Comparison of ENCODE assay signal across 1 cellular context in the genomic region with DNA sequence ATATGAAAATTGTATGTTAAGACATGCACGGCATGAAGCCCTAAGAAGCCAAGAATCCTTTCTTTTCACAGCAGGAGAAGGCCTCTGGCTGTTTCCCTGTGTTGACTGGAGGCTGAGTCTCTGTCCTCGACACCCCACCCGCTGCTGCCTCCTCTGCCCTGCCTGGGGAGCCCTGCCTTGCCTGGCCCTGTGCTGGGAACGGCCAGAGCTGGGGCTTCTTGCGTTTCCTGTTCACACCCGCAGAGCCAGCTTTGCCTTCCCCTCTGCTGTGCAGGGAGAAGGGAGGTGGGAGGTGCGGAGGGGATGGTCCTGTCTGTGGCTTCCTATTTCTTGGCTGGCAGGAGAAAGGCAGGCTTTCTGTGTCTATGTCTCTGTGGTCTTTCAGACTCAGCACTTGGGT.
TF ChIP-seq lines count a peak whose summit lies in the region.

No MANE protein-coding gene starts in this region.

TF ChIP-seq in WTC11, 78 proteins besides CTCF, POLR2A, EP300 and RAD21 (continued from another document):
- TF ChIP-seq, protein P1, sequence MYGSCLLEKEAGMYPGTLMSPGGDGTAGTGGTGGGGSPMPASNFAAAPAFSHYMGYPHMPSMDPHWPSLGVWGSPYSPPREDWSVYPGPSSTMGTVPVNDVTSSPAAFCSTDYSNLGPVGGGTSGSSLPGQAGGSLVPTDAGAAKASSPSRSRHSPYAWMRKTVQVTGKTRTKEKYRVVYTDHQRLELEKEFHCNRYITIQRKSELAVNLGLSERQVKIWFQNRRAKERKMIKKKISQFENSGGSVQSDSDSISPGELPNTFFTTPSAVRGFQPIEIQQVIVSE (CRISPR knock-in tag; IDR thresholded peaks at IDR 0.05; ENCODE audit: borderline replicate concordance) = no peak
- no peak for TF ChIP-seq NFE2L1 (CRISPR knock-in tag; IDR thresholded peaks at IDR 0.05)
- TF ChIP-seq, protein P2, sequence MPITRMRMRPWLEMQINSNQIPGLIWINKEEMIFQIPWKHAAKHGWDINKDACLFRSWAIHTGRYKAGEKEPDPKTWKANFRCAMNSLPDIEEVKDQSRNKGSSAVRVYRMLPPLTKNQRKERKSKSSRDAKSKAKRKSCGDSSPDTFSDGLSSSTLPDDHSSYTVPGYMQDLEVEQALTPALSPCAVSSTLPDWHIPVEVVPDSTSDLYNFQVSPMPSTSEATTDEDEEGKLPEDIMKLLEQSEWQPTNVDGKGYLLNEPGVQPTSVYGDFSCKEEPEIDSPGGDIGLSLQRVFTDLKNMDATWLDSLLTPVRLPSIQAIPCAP (CRISPR knock-in tag; IDR thresholded peaks at IDR 0.05) = no peak
- no peak for TF ChIP-seq OVOL2 (CRISPR knock-in tag; IDR thresholded peaks at IDR 0.05; ENCODE audit: borderline replicate concordance)
- no peak for TF ChIP-seq JAZF1 (CRISPR knock-in tag; IDR thresholded peaks at IDR 0.05)
- no peak for TF ChIP-seq ZNF121 (CRISPR knock-in tag; IDR thresholded peaks at IDR 0.05)
- no peak for TF ChIP-seq FOXP4 (CRISPR knock-in tag; IDR thresholded peaks at IDR 0.05)
- TF ChIP-seq, protein P3, sequence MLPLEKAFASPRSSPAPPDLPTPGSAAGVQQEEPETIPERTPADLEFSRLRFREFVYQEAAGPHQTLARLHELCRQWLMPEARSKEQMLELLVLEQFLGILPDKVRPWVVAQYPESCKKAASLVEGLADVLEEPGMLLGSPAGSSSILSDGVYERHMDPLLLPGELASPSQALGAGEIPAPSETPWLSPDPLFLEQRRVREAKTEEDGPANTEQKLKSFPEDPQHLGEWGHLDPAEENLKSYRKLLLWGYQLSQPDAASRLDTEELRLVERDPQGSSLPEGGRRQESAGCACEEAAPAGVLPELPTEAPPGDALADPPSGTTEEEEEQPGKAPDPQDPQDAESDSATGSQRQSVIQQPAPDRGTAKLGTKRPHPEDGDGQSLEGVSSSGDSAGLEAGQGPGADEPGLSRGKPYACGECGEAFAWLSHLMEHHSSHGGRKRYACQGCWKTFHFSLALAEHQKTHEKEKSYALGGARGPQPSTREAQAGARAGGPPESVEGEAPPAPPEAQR (CRISPR knock-in tag; IDR thresholded peaks at IDR 0.05) = no peak
- TF ChIP-seq, protein P4, sequence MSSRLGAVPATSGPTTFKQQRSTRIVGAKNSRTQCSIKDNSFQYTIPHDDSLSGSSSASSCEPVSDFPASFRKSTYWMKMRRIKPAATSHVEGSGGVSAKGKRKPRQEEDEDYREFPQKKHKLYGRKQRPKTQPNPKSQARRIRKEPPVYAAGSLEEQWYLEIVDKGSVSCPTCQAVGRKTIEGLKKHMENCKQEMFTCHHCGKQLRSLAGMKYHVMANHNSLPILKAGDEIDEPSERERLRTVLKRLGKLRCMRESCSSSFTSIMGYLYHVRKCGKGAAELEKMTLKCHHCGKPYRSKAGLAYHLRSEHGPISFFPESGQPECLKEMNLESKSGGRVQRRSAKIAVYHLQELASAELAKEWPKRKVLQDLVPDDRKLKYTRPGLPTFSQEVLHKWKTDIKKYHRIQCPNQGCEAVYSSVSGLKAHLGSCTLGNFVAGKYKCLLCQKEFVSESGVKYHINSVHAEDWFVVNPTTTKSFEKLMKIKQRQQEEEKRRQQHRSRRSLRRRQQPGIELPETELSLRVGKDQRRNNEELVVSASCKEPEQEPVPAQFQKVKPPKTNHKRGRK (CRISPR knock-in tag; IDR thresholded peaks at IDR 0.05; ENCODE audit: borderline replicate concordance) = no peak
- TF ChIP-seq ESRRA (CRISPR knock-in tag; IDR thresholded peaks at IDR 0.05; ENCODE audit: borderline replicate concordance) = no peak
- TF ChIP-seq ELF4 (CRISPR knock-in tag; IDR thresholded peaks at IDR 0.05; ENCODE audit: low read depth) = no peak
- TF ChIP-seq ZNF425 (CRISPR knock-in tag; conservative IDR thresholded peaks at IDR 0.05) = no peak
- TF ChIP-seq SP1 (CRISPR knock-in tag; conservative IDR thresholded peaks at IDR 0.05) = no peak
- TF ChIP-seq, protein P5, sequence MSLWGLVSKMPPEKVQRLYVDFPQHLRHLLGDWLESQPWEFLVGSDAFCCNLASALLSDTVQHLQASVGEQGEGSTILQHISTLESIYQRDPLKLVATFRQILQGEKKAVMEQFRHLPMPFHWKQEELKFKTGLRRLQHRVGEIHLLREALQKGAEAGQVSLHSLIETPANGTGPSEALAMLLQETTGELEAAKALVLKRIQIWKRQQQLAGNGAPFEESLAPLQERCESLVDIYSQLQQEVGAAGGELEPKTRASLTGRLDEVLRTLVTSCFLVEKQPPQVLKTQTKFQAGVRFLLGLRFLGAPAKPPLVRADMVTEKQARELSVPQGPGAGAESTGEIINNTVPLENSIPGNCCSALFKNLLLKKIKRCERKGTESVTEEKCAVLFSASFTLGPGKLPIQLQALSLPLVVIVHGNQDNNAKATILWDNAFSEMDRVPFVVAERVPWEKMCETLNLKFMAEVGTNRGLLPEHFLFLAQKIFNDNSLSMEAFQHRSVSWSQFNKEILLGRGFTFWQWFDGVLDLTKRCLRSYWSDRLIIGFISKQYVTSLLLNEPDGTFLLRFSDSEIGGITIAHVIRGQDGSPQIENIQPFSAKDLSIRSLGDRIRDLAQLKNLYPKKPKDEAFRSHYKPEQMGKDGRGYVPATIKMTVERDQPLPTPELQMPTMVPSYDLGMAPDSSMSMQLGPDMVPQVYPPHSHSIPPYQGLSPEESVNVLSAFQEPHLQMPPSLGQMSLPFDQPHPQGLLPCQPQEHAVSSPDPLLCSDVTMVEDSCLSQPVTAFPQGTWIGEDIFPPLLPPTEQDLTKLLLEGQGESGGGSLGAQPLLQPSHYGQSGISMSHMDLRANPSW (CRISPR knock-in tag; conservative IDR thresholded peaks at IDR 0.05; ENCODE audit: low read depth) = no peak
- no peak for TF ChIP-seq TEAD1 (CRISPR knock-in tag; IDR thresholded peaks at IDR 0.05)
- no peak for TF ChIP-seq FOXK1 (CRISPR knock-in tag; IDR thresholded peaks at IDR 0.05)
- no peak for TF ChIP-seq ZNF138 (CRISPR knock-in tag; conservative IDR thresholded peaks at IDR 0.05)
